Comparison of ENCODE assay signal across 24 cellular contexts in the genomic region with DNA sequence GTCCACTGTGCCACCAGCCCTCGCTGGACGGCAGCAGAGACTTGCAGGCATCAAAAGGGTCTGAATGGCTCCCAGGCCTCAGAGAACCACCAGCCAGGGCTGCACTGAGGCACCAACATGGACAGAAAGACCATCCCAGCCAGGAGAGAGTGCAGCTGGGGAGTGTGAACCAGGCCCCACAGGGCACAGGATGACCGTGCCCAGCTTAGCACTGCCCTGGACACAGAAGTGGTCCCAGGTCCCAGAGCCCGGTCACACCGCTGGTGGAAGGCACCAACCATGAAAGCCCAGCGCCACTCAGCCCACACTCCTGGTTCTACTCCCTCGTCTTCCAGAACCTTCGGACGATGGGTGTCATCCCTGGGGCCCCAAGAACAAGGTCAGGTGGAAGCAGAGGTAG. TPM values are rescaled to one million over a fixed set of nuclear protein-coding genes. Genes with fewer than 3 reads are reported as not detected.
A peak's percentile ranks its signal among the peaks of the same experiment; 100 is the strongest.
DNase-seq lines count a peak whose midpoint lies in the region; ATAC-seq, FAIRE-seq and TF ChIP-seq lines count a peak whose summit lies in the region.
"Had no signal": no experiment of that assay in that cellular context is flagged by ENCODE, and none has a peak within 500 bp of the region (broad histone marks: within the 10 kb centered on the region; RNA-seq: fewer than 3 reads in every experiment).

No MANE protein-coding gene starts in this region.

- POLR2A ChIA-PET in SK-N-SH (lab: Yijun Ruan, JAX), result no interaction called here

- CTCF ChIA-PET in SK-N-SH (lab: Yijun Ruan, JAX), result no interaction called here

- no peak overlapping the region for H3K9ac ChIP-seq in kidney (ENCODE audit: low read length in 2 of 2)
- H3K9ac ChIP-seq in SK-N-SH, result no peak overlapping the region

- no peak for TF ChIP-seq EP300 in SK-N-SH (IDR thresholded peaks at IDR 0.05; ENCODE audit: borderline replicate concordance in 1 of 2, low read depth in 1 of 2, low read length in 1 of 2)

- peak; percentile 29 for DNase-seq in Right ventricle myocardium superior
- DNase-seq in cardiac septum (ENCODE audit: low spot score), result no peak
- DNase-seq in kidney, result peak; percentile 59
- DNase-seq in psoas muscle, result peak; percentile 4 to 32
- no peak for DNase-seq in A172 (ENCODE audit: low spot score)
- no peak for DNase-seq in SK-N-SH
- DNase-seq: 8988T; C1 segment of cervical spinal cord; Calu3; CD4-positive, alpha-beta memory T cell; COR-L47; DMS53; DMS79 treated with DMSO at 0.1 percent for 48 hours; GF-D8 had no signal

- no peaks in the 10 kb centered on the region for H3K36me3 ChIP-seq in kidney (ENCODE audit: control insufficient read depth in 1 of 2, insufficient read depth in 2 of 2, low read length in 2 of 2)
- no peaks in the 10 kb centered on the region for H3K36me3 ChIP-seq in psoas muscle (ENCODE audit: insufficient read depth in 1 of 2, low read depth in 1 of 2)
- no peaks in the 10 kb centered on the region for H3K36me3 ChIP-seq in SK-N-SH (replicated peaks in 1 of 2; ENCODE audit: control insufficient read depth in 1 of 2, insufficient read depth in 2 of 2, low read length in 1 of 2)

- no peak for FAIRE-seq in kidney (lab: Jason Lieb, UNC)
- FAIRE-seq: GM12891, GM18507, H54 had no signal

- H2AFZ ChIP-seq in SK-N-SH (ENCODE audit: low read depth), result no peak overlapping the region
- H2AFZ ChIP-seq: GM23338 had no signal

- no peak overlapping the region for H3K27ac ChIP-seq in kidney (ENCODE audit: low read depth in 2 of 2, low read length in 2 of 2)
- H3K27ac ChIP-seq in psoas muscle, result no peak overlapping the region
- H3K27ac ChIP-seq in SK-N-SH (ENCODE audit: low read depth in 2 of 2, low read length in 1 of 2), result no peak overlapping the region

- H3K4me2 ChIP-seq in SK-N-SH, result no peak overlapping the region
- H3K4me2 ChIP-seq: GM23338 had no signal

- intact Hi-C loops in Right ventricle myocardium superior (cut with DNase I), result no loop called here
- intact Hi-C loops in cardiac septum (cut with DNase I), result no loop called here
- intact Hi-C loops in kidney (cut with DNase I), result no loop called here
- intact Hi-C loops in psoas muscle (cut with DNase I), result no loop called here

- no peaks in the 10 kb centered on the region for H4K20me1 ChIP-seq in SK-N-SH (ENCODE audit: insufficient read depth)

- no peaks in the 10 kb centered on the region for H3K9me2 ChIP-seq in SK-N-SH

- ATAC-seq in Right ventricle myocardium superior (ENCODE audit: poor library complexity) (no peak), psoas muscle (no peak), HG02852 (IDR thresholded peaks at IDR 0.05; ENCODE audit: unreplicated experiment) (no peak)

- no peaks in the 10 kb centered on the region for H3K79me2 ChIP-seq in SK-N-SH (ENCODE audit: insufficient read depth)

- H3K9me3 ChIP-seq in kidney (ENCODE audit: control insufficient read depth in 1 of 2, low read length in 2 of 2) (no peaks in the 10 kb centered on the region), psoas muscle (no peaks in the 10 kb centered on the region), SK-N-SH (no peaks in the 10 kb centered on the region)
- H3K9me3 ChIP-seq: HAP-1 had no signal

- peaks cover 0 to 19% (median 6%) of the 10 kb centered on the region in 3 donors for H3K27me3 ChIP-seq in psoas muscle (ENCODE audit: insufficient read depth in 3 of 3, low read length in 2 of 3)
- peaks cover 2% of the 10 kb centered on the region; the same call in 1 of the 2 replicates for H3K27me3 ChIP-seq in SK-N-SH (ENCODE audit: insufficient read depth)

- no peaks in the 10 kb centered on the region for H3F3A ChIP-seq in SK-N-SH (replicated peaks; ENCODE audit: insufficient read depth)

- H3K4me1 ChIP-seq in kidney (ENCODE audit: control insufficient read depth in 1 of 2, insufficient read depth in 1 of 2, low read depth in 1 of 2, low read length in 2 of 2) (no peaks in the 10 kb centered on the region), psoas muscle (no peaks in the 10 kb centered on the region), SK-N-SH (ENCODE audit: control insufficient read depth in 1 of 2, insufficient read depth in 2 of 2, low read depth in 1 of 2, low read length in 1 of 2) (peaks cover 0 to 19% of the 10 kb centered on the region in 2 experiments; a peak in 1 of 4 replicates)
- H3K4me1 ChIP-seq: HAP-1 had no signal

- 75 to 93% (median 83%) methylated on average over 9 of the region's 9 CpGs for WGBS in psoas muscle, 3 donors
- WGBS in SK-N-SH (ENCODE audit: low lambda C conversion rate), result 57% methylated on average over 4 of the region's 9 CpGs

- TF ChIP-seq CTCF in kidney (IDR thresholded peaks at IDR 0.05; ENCODE audit: borderline replicate concordance, extremely low read depth, insufficient read depth) (no peak), psoas muscle (IDR thresholded peaks at IDR 0.05) (no peak), SK-N-SH (IDR thresholded peaks at IDR 0.05) (no peak)

- no peak for TF ChIP-seq RAD21 in SK-N-SH (IDR thresholded peaks at IDR 0.05; ENCODE audit: low read length)

- H3K4me3 ChIP-seq in kidney (ENCODE audit: low read length in 2 of 2) (no peak overlapping the region), psoas muscle (no peak overlapping the region), SK-N-SH (ENCODE audit: low read depth in 2 of 2, low read length in 1 of 2) (no peak overlapping the region)
- H3K4me3 ChIP-seq: GM23338, HAP-1 had no signal

TF ChIP-seq in SK-N-SH, 30 proteins besides CTCF, POLR2A, EP300 and RAD21:
- TF ChIP-seq POLR2AphosphoS5 (IDR thresholded peaks at IDR 0.05; ENCODE audit: low read depth, low read length) (no peak), YY1 (IDR thresholded peaks at IDR 0.05; ENCODE audit: low read depth) (no peak), TAF1 (IDR thresholded peaks at IDR 0.05; ENCODE audit: borderline replicate concordance, low read depth, low read length) (no peak), TEAD4 (IDR thresholded peaks at IDR 0.05; ENCODE audit: borderline replicate concordance, insufficient read depth) (no peak), FOXM1 (IDR thresholded peaks at IDR 0.05; ENCODE audit: low read depth) (no peak), RXRA (IDR thresholded peaks at IDR 0.05; ENCODE audit: borderline replicate concordance, low read depth) (no peak), JUND (IDR thresholded peaks at IDR 0.05) (no peak), FOSL2 (IDR thresholded peaks at IDR 0.05; ENCODE audit: borderline replicate concordance, low read depth) (no peak), MEF2A (IDR thresholded peaks at IDR 0.05; ENCODE audit: borderline replicate concordance, low read depth) (no peak), RFX5 (IDR thresholded peaks at IDR 0.05; ENCODE audit: low read length) (no peak), CHD2 (IDR thresholded peaks at IDR 0.05; ENCODE audit: low read length, partially characterized antibody) (no peak), NFIC (IDR thresholded peaks at IDR 0.05; ENCODE audit: borderline replicate concordance) (no peak), RCOR1 (IDR thresholded peaks at IDR 0.05; ENCODE audit: low read length) (no peak)
- TF ChIP-seq, protein P1, sequence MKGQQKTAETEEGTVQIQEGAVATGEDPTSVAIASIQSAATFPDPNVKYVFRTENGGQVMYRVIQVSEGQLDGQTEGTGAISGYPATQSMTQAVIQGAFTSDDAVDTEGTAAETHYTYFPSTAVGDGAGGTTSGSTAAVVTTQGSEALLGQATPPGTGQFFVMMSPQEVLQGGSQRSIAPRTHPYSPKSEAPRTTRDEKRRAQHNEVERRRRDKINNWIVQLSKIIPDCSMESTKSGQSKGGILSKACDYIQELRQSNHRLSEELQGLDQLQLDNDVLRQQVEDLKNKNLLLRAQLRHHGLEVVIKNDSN (IDR thresholded peaks at IDR 0.05; ENCODE audit: borderline replicate concordance, low read depth), result no peak
- TF ChIP-seq, protein P2, sequence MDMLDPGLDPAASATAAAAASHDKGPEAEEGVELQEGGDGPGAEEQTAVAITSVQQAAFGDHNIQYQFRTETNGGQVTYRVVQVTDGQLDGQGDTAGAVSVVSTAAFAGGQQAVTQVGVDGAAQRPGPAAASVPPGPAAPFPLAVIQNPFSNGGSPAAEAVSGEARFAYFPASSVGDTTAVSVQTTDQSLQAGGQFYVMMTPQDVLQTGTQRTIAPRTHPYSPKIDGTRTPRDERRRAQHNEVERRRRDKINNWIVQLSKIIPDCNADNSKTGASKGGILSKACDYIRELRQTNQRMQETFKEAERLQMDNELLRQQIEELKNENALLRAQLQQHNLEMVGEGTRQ (IDR thresholded peaks at IDR 0.05; ENCODE audit: borderline replicate concordance, low read depth, low read length), result no peak
- TF ChIP-seq, protein P3, sequence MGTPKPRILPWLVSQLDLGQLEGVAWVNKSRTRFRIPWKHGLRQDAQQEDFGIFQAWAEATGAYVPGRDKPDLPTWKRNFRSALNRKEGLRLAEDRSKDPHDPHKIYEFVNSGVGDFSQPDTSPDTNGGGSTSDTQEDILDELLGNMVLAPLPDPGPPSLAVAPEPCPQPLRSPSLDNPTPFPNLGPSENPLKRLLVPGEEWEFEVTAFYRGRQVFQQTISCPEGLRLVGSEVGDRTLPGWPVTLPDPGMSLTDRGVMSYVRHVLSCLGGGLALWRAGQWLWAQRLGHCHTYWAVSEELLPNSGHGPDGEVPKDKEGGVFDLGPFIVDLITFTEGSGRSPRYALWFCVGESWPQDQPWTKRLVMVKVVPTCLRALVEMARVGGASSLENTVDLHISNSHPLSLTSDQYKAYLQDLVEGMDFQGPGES (IDR thresholded peaks at IDR 0.05; ENCODE audit: low read depth, low read length), result no peak

RNA-seq across cellular contexts. Expression of a gene that starts 20.5 kb away (rescaled TPM):
- total RNA-seq in Right ventricle myocardium superior (not detected), cardiac septum (not detected), kidney (not detected), psoas muscle (not detected)
- polyA plus RNA-seq in kidney (ENCODE audit: insufficient read depth, low read depth, low replicate concordance) (not detected), psoas muscle (not detected), SK-N-SH (2012; rRNA removed) (not detected in 2 replicates)
- not detected in 2 replicates for total RNA-seq in A172 (2014; rRNA removed; shearing (Covaris generic))
- not detected in 2 replicates for polyA plus RNA-seq in SK-N-SH (2012; cell fraction: cytosol; rRNA removed)
- polyA plus RNA-seq in SK-N-SH (2012; cell fraction: nucleus; rRNA removed), result not detected in 2 replicates
- total RNA-seq: A673; Calu3; CD4-positive, alpha-beta memory T cell; Daoy; G401; GM23338 had no signal
- polyA plus RNA-seq: BJ; CD4-positive, alpha-beta memory T cell; GM23338 had no signal

RNA-seq across cellular contexts. Expression of a gene that starts 29.4 kb away (rescaled TPM):
- total RNA-seq in Right ventricle myocardium superior (not detected), cardiac septum (not detected), kidney (not detected), psoas muscle (not detected)
- polyA plus RNA-seq in kidney (ENCODE audit: insufficient read depth, low read depth, low replicate concordance) (not detected), psoas muscle (not detected), SK-N-SH (2012; rRNA removed) (not detected in 2 replicates)
- not detected in 2 replicates for total RNA-seq in A172 (2014; rRNA removed; shearing (Covaris generic))
- polyA plus RNA-seq in SK-N-SH (2012; cell fraction: cytosol; rRNA removed), result not detected in 2 replicates
- polyA plus RNA-seq in SK-N-SH (2012; cell fraction: nucleus; rRNA removed), result 0.02 TPM in 1 of 2 replicates, not detected in the other
- total RNA-seq: A673; Calu3; CD4-positive, alpha-beta memory T cell; Daoy; G401; GM23338 had no signal
- polyA plus RNA-seq: BJ; CD4-positive, alpha-beta memory T cell; GM23338 had no signal

Comparison
In these comparisons a context has a peak if more than half of its experiments do, and no peak if none do; other contexts are left out.
1. DNase-seq: peak in Right ventricle myocardium superior (single experiment), kidney (single experiment) and psoas muscle (2 of 2); none in cardiac septum (single experiment), A172 (single experiment) and SK-N-SH (single experiment).